In genomic region chr16:82843606-82844271, GRCh38 we compare ENCODE assay signal across 21 cellular contexts.
DNase-seq lines count a peak whose midpoint lies in the region; ATAC-seq, FAIRE-seq and TF ChIP-seq lines count a peak whose summit lies in the region.
"Had no signal": no experiment of that assay in that cellular context is flagged by ENCODE, and none has a peak within 500 bp of the region (broad histone marks: within the 10 kb centered on the region; RNA-seq: fewer than 3 reads in every experiment).

No MANE protein-coding gene starts in this region.

- no peaks in the 10 kb centered on the region for H3K9me3 Mint-ChIP-seq in activated T-helper 17 cell treated with anti-CD3 and anti-CD28 coated beads, Interleukin-2, amount 50 U/mL, for 72 hours
- H3K9me3 Mint-ChIP-seq in glutamatergic neuron (ENCODE audit: unreplicated experiment): peaks cover 14% of the 10 kb centered on the region

- H3K27me3 Mint-ChIP-seq in activated T-helper 17 cell treated with anti-CD3 and anti-CD28 coated beads, Interleukin-2, amount 50 U/mL, for 72 hours: no peaks in the 10 kb centered on the region
- H3K27me3 Mint-ChIP-seq in glutamatergic neuron (ENCODE audit: unreplicated experiment): peaks cover 8% of the 10 kb centered on the region
- H3K27me3 Mint-ChIP-seq: CD8-positive, alpha-beta memory T cell had no signal

- no peak overlapping the region for H3K4me3 Mint-ChIP-seq in activated T-helper 17 cell treated with anti-CD3 and anti-CD28 coated beads, Interleukin-2, amount 50 U/mL, for 72 hours
- no peak overlapping the region for H3K4me3 Mint-ChIP-seq in glutamatergic neuron (ENCODE audit: unreplicated experiment)
- H3K4me3 Mint-ChIP-seq: B cell; CD14-positive monocyte; CD4-positive, alpha-beta T cell; CD8-positive, alpha-beta memory T cell had no signal

- H3K79me2 ChIP-seq in HepG2 (ENCODE audit: insufficient read depth, low read length): no peaks in the 10 kb centered on the region

- H3K36me3 ChIP-seq in HepG2 (replicated peaks in 1 of 2; ENCODE audit: control insufficient read depth in 1 of 2, insufficient read depth in 2 of 2, low read length in 2 of 2) (no peaks in the 10 kb centered on the region), right lobe of liver (no peaks in the 10 kb centered on the region)
- H3K36me3 ChIP-seq: BLaER1 had no signal

- TF ChIP-seq EP300 in HepG2 (IDR thresholded peaks at IDR 0.05; ENCODE audit: low read depth in 2 of 2, low read length in 2 of 2): no peak
- no peak for TF ChIP-seq EP300 in HepG2 (CRISPR knock-in tag; IDR thresholded peaks at IDR 0.05; ENCODE audit: borderline replicate concordance)

- H3K9me3 ChIP-seq in HepG2 (ENCODE audit: low read length) (peaks cover 82% of the 10 kb centered on the region), right lobe of liver (no peaks in the 10 kb centered on the region)

- H3K27ac ChIP-seq in HepG2 (ENCODE audit: extremely low read length, insufficient read depth, low read length): no peak overlapping the region
- H3K27ac ChIP-seq in right lobe of liver: no peak overlapping the region
- H3K27ac ChIP-seq: BLaER1, GM23248 had no signal

- H3K27ac Mint-ChIP-seq in activated T-helper 17 cell treated with anti-CD3 and anti-CD28 coated beads, Interleukin-2, amount 50 U/mL, for 72 hours: no peak overlapping the region
- peak overlapping the region; percentile 39 for H3K27ac Mint-ChIP-seq in glutamatergic neuron (ENCODE audit: unreplicated experiment)
- H3K27ac Mint-ChIP-seq: B cell; CD14-positive monocyte; CD4-positive, alpha-beta T cell had no signal

- no peak for TF ChIP-seq RAD21 in HepG2 (CRISPR knock-in tag; IDR thresholded peaks at IDR 0.05)

- ATAC-seq in HepG2 (no peak), right lobe of liver (no peak), HG02885 (IDR thresholded peaks at IDR 0.05; ENCODE audit: poor library complexity, unreplicated experiment) (no peak), GM19324 (IDR thresholded peaks at IDR 0.05; ENCODE audit: low FRiP score, unreplicated experiment) (no peak)
- ATAC-seq in activated T-helper 17 cell treated with anti-CD3 and anti-CD28 coated beads, Interleukin-2, amount 50 U/mL, for 72 hours (replicated peaks): peak; percentile 73

- POLR2A ChIA-PET in HepG2 (lab: Yijun Ruan, JAX): no interaction called here

- intact Hi-C loops in HepG2 (cut with micrococcal nuclease; ENCODE audit: unreplicated experiment): no loop called here
- intact Hi-C loops in right lobe of liver (cut with DNase I): no loop called here

- H3K4me1 ChIP-seq in HepG2 (ENCODE audit: insufficient read depth, low read length) (no peaks in the 10 kb centered on the region), right lobe of liver (no peaks in the 10 kb centered on the region)
- H3K4me1 ChIP-seq: BLaER1 had no signal

- H3K4me3 ChIP-seq in HepG2 (replicated peaks in 1 of 3; ENCODE audit: insufficient read depth in 1 of 3, low read depth in 2 of 3, low read length in 3 of 3) (no peak overlapping the region), right lobe of liver (no peak overlapping the region)
- H3K4me3 ChIP-seq: BLaER1, GM23248 had no signal

- CTCF ChIA-PET in HepG2 (lab: Yijun Ruan, JAX; ENCODE audit: low intra/inter-chr PET ratio, low total read pairs): no interaction called here

- H3K27me3 ChIP-seq in HepG2 (ENCODE audit: control insufficient read depth in 1 of 2, insufficient read depth in 2 of 2, low read length in 2 of 2) (no peaks in the 10 kb centered on the region), right lobe of liver (no peaks in the 10 kb centered on the region)
- H3K27me3 ChIP-seq: BLaER1 had no signal

- DNase-seq in HepG2 (ENCODE audit: low spot score) (no peak), right lobe of liver (no peak), glutamatergic neuron (no peak)
- DNase-seq: CD4-positive, alpha-beta T cell; CD8-positive, alpha-beta memory T cell; DMS 273 treated with DMSO at 0.1 percent for 48 hours; DMS53; DMS79 treated with DMSO at 0.1 percent for 48 hours; GF-D8; GM23248; H7; HCEC 1CT had no signal

- no peak overlapping the region for H2AFZ ChIP-seq in HepG2 (ENCODE audit: low read length)
- H2AFZ ChIP-seq: GM23248 had no signal

- no peak overlapping the region for H3K9ac ChIP-seq in HepG2 (ENCODE audit: insufficient read depth, low read depth, low read length)
- H3K9ac ChIP-seq: BLaER1, GM23248 had no signal

- WGBS in HepG2 (ENCODE audit: low lambda C conversion rate): 19% methylated on average over 5 of the region's 5 CpGs
- WGBS in right lobe of liver (ENCODE audit: insufficient coverage, low coverage, low lambda C conversion rate, missing lambda C conversion rate): 59% methylated on average over 5 of the region's 5 CpGs

- no peaks in the 10 kb centered on the region for H3K4me1 Mint-ChIP-seq in activated T-helper 17 cell treated with anti-CD3 and anti-CD28 coated beads, Interleukin-2, amount 50 U/mL, for 72 hours
- peaks cover 15% of the 10 kb centered on the region for H3K4me1 Mint-ChIP-seq in glutamatergic neuron (ENCODE audit: low read depth, unreplicated experiment)
- H3K4me1 Mint-ChIP-seq: B cell; CD14-positive monocyte; CD8-positive, alpha-beta memory T cell had no signal

- TF ChIP-seq POLR2A in HepG2 (IDR thresholded peaks at IDR 0.05; ENCODE audit: insufficient read depth in 1 of 2, low read depth in 2 of 2, low read length in 2 of 2) (no peak), right lobe of liver (IDR thresholded peaks at IDR 0.05) (no peak)

- no peak for TF ChIP-seq CTCF in HepG2 (CRISPR knock-in tag; IDR thresholded peaks at IDR 0.05)
- no peak for TF ChIP-seq CTCF in right lobe of liver (IDR thresholded peaks at IDR 0.05)
- no peak for TF ChIP-seq CTCF in glutamatergic neuron (IDR thresholded peaks at IDR 0.05; ENCODE audit: partially characterized antibody, unreplicated experiment)

- no peaks in the 10 kb centered on the region for H4K20me1 ChIP-seq in HepG2 (ENCODE audit: insufficient read depth, low read length)
- H4K20me1 ChIP-seq: BLaER1 had no signal

- H3K36me3 Mint-ChIP-seq in activated T-helper 17 cell treated with anti-CD3 and anti-CD28 coated beads, Interleukin-2, amount 50 U/mL, for 72 hours (ENCODE audit: low read depth): no peaks in the 10 kb centered on the region
- H3K36me3 Mint-ChIP-seq in glutamatergic neuron (ENCODE audit: unreplicated experiment): peaks cover 14% of the 10 kb centered on the region
- H3K36me3 Mint-ChIP-seq: CD14-positive monocyte; CD8-positive, alpha-beta memory T cell had no signal

- no peak for FAIRE-seq in HepG2 (lab: Jason Lieb, UNC)
- FAIRE-seq: D721Med, GM12892, H1 had no signal

- in situ Hi-C loops in HepG2 (cut with HindIII; ENCODE audit: extremely low pct_ligation_motif_present, low pct_unique_long_range_greater_than_20kb): no loop called here

- BruUV-seq in HepG2 (replicated peaks; lab: Mats Ljungman, UMichigan): no TSS peak

- no peak overlapping the region for H3K4me2 ChIP-seq in HepG2 (ENCODE audit: low read depth, low read length)
- H3K4me2 ChIP-seq: BLaER1 had no signal

TF ChIP-seq in HepG2, 621 proteins besides CTCF, POLR2A, EP300 and RAD21:
- TF ChIP-seq ZNF879 (CRISPR knock-in tag; IDR thresholded peaks at IDR 0.05) (no peak), ATF7 (IDR thresholded peaks at IDR 0.05) (peak; percentile 62), ATF7 (CRISPR knock-in tag; IDR thresholded peaks at IDR 0.05) (no peak), BCL6 (CRISPR knock-in tag; IDR thresholded peaks at IDR 0.05) (no peak), KAT8 (CRISPR knock-in tag; IDR thresholded peaks at IDR 0.05) (no peak), KDM1A (CRISPR knock-in tag; IDR thresholded peaks at IDR 0.05) (no peak), ZMAT5 (CRISPR knock-in tag; IDR thresholded peaks at IDR 0.05; ENCODE audit: borderline replicate concordance, low read depth) (no peak)
